ENCODE assay signal across 8 cellular contexts in genomic region chr2:134466141-134466540, GRCh38.
DNase-seq lines count a peak whose midpoint lies in the region; ATAC-seq, FAIRE-seq and TF ChIP-seq lines count a peak whose summit lies in the region.

No MANE protein-coding gene starts in this region.

- peaks cover 13% of the 10 kb centered on the region for H3K4me1 Mint-ChIP-seq in stimulated activated memory B cell treated with anti-CD40 and anti-IgM and Interleukin-4, amounts not matched to agents 10 μg/mL and 1 μg/mL and 100 μg/mL, for 72 hours

- no peak overlapping the region for H3K27ac Mint-ChIP-seq in stimulated activated memory B cell treated with anti-CD40 and anti-IgM and Interleukin-4, amounts not matched to agents 10 μg/mL and 1 μg/mL and 100 μg/mL, for 72 hours

- H3K4me3 ChIP-seq in GM23248, result no peak overlapping the region
- no peak overlapping the region for H3K4me3 ChIP-seq in K562
- no peak overlapping the region for H3K4me3 ChIP-seq in gastrocnemius medialis

- peak; percentile 82 for FAIRE-seq in K562 (lab: Jason Lieb, UNC)

- TF ChIP-seq POLR2A in K562 (conservative IDR thresholded peaks at IDR 0.05), result no peak
- no peak for TF ChIP-seq POLR2A in gastrocnemius medialis (IDR thresholded peaks at IDR 0.05)

- TF ChIP-seq CTCF in K562 (IDR thresholded peaks at IDR 0.05 in 2 of 3, conservative IDR thresholded peaks at IDR 0.05 in 1 of 3; ENCODE audit: insufficient read depth in 2 of 3, low read depth in 1 of 3, low read length in 3 of 3) (peak in 2 of 3 experiments; percentile 33 to 35; a peak in 3 of 6 replicates), gastrocnemius medialis (IDR thresholded peaks at IDR 0.05 in 4 of 5, conservative IDR thresholded peaks at IDR 0.05 in 1 of 5) (no peak)

- no peaks in the 10 kb centered on the region for H3K27me3 Mint-ChIP-seq in stimulated activated memory B cell treated with anti-CD40 and anti-IgM and Interleukin-4, amounts not matched to agents 10 μg/mL and 1 μg/mL and 100 μg/mL, for 72 hours

- TF ChIP-seq RAD21 in K562 (CRISPR knock-in tag; conservative IDR thresholded peaks at IDR 0.05 in 1 of 2, IDR thresholded peaks at IDR 0.05 in 1 of 2), result peak; percentile 58 to 69

- H3K4me3 Mint-ChIP-seq in stimulated activated memory B cell treated with anti-CD40 and anti-IgM and Interleukin-4, amounts not matched to agents 10 μg/mL and 1 μg/mL and 100 μg/mL, for 72 hours, result no peak overlapping the region

- ATAC-seq in K562 (peak; percentile 50; the same call in 1 of the 3 replicates), gastrocnemius medialis (no peak), GM21367 (IDR thresholded peaks at IDR 0.05; ENCODE audit: unreplicated experiment) (no peak)
- ATAC-seq in stimulated activated memory B cell treated with anti-CD40 and anti-IgM and Interleukin-4, amounts not matched to agents 10 μg/mL and 1 μg/mL and 100 μg/mL, for 72 hours, result no peak

- H3K9me3 ChIP-seq in GM23248 (ENCODE audit: low read depth), result no peaks in the 10 kb centered on the region
- H3K9me3 ChIP-seq in K562 (replicated peaks; ENCODE audit: control insufficient read depth, insufficient read depth, low read depth, low read length), result no peaks in the 10 kb centered on the region
- no peaks in the 10 kb centered on the region for H3K9me3 ChIP-seq in gastrocnemius medialis

- no peak overlapping the region for H2AFZ ChIP-seq in GM23248
- H2AFZ ChIP-seq in K562 (ENCODE audit: low read depth, low read length), result no peak overlapping the region

- H3K9ac ChIP-seq in GM23248 (no peak overlapping the region), K562 (ENCODE audit: insufficient read depth in 1 of 2, low read depth in 2 of 2, low read length in 2 of 2) (no peak overlapping the region)

- H4K20me1 ChIP-seq in GM23248 (ENCODE audit: insufficient read depth) (no peaks in the 10 kb centered on the region), K562 (replicated peaks; ENCODE audit: control insufficient read depth, insufficient read depth, low read length) (peaks cover 4% of the 10 kb centered on the region; the same call in 1 of the 2 replicates)

- CTCF ChIA-PET in K562 (lab: Yijun Ruan, JAX; ENCODE audit: low intra/inter-chr PET ratio), result interaction anchor here (0.5 to 1.2 kb wide), 2 partner anchors 238 to 1135 kb away, joined by 3 to 4 read pairs; no protein-coding TSS in a partner anchor

- H3K36me3 ChIP-seq in GM23248 (ENCODE audit: low read depth), result no peaks in the 10 kb centered on the region
- no peaks in the 10 kb centered on the region for H3K36me3 ChIP-seq in K562 (ENCODE audit: control insufficient read depth, insufficient read depth, low read length)
- no peaks in the 10 kb centered on the region for H3K36me3 ChIP-seq in gastrocnemius medialis

- no peaks in the 10 kb centered on the region for H3K9me3 Mint-ChIP-seq in stimulated activated memory B cell treated with anti-CD40 and anti-IgM and Interleukin-4, amounts not matched to agents 10 μg/mL and 1 μg/mL and 100 μg/mL, for 72 hours

- POLR2A ChIA-PET in K562 (lab: Yijun Ruan, JAX), result no interaction called here

- H3K79me2 ChIP-seq in GM23248 (ENCODE audit: insufficient read depth) (no peaks in the 10 kb centered on the region), K562 (ENCODE audit: control insufficient read depth, insufficient read depth, low read length) (no peaks in the 10 kb centered on the region)

- no peak for TF ChIP-seq EP300 in K562 (IDR thresholded peaks at IDR 0.05; ENCODE audit: low read length)

- H3K4me1 ChIP-seq in GM23248 (ENCODE audit: insufficient read depth), result no peaks in the 10 kb centered on the region
- no peaks in the 10 kb centered on the region for H3K4me1 ChIP-seq in K562 (replicated peaks in 1 of 2; ENCODE audit: control insufficient read depth in 2 of 2, insufficient read depth in 2 of 2, low read length in 2 of 2)
- no peaks in the 10 kb centered on the region for H3K4me1 ChIP-seq in gastrocnemius medialis

- in situ Hi-C loops in GM23248 (cut with MboI), result no loop called here
- in situ Hi-C loops in K562 (cut with MboI), result no loop called here
- in situ Hi-C loops in gastrocnemius medialis (cut with MboI; ENCODE audit: low sequenced_read_pairs in 4 of 4), result loop anchor here in 2 of 4 donors (25.0 kb wide), 1 partner anchor 421 kb away; no protein-coding TSS in a partner anchor

- WGBS in GM23248 (ENCODE audit: low coverage in 1 of 2, low lambda C conversion rate in 2 of 2, missing lambda C conversion rate in 2 of 2), 2 experiments, result 18 to 20% methylated on average over 3 of the region's 3 CpGs
- WGBS in K562 (ENCODE audit: insufficient coverage, low coverage, missing lambda C conversion rate), result 3% methylated on average over 3 of the region's 3 CpGs

- no peaks in the 10 kb centered on the region for H3K36me3 Mint-ChIP-seq in stimulated activated memory B cell treated with anti-CD40 and anti-IgM and Interleukin-4, amounts not matched to agents 10 μg/mL and 1 μg/mL and 100 μg/mL, for 72 hours

- no peak overlapping the region for H3K4me2 ChIP-seq in GM23248 (ENCODE audit: unreplicated experiment)
- no peak overlapping the region for H3K4me2 ChIP-seq in K562 (ENCODE audit: insufficient read depth, low read length)

- H3K27ac ChIP-seq in GM23248 (no peak overlapping the region), K562 (ENCODE audit: extremely low read depth, low read depth, low read length) (no peak overlapping the region), gastrocnemius medialis (no peak overlapping the region)

- no TSS peak for BruUV-seq in K562 (replicated peaks; lab: Mats Ljungman, UMichigan)

- H3F3A ChIP-seq in GM23248 (ENCODE audit: insufficient read depth), result no peaks in the 10 kb centered on the region

- peak; percentile 63 for DNase-seq in COLO668 (lab: John Stamatoyannopoulos, UW; ENCODE audit: unreplicated experiment)
- peak; percentile 6 for DNase-seq in GM23248
- DNase-seq in NCI-H526 treated with DMSO at 0.1 percent for 48 hours (lab: John Stamatoyannopoulos, UW), result peak; percentile 47
- DNase-seq in K562 (ENCODE audit: extremely low read depth in 1 of 4, low spot score in 3 of 4), result peak in 3 of 4 experiments; percentile 33 to 41 (median 38)
- peak; percentile 12 for DNase-seq in myocyte (ENCODE audit: low read depth)
- DNase-seq in gastrocnemius medialis, result no peak

- no peaks in the 10 kb centered on the region for H3K9me1 ChIP-seq in K562 (ENCODE audit: control insufficient read depth, insufficient read depth, low read length)

- no peaks in the 10 kb centered on the region for H3K9me2 ChIP-seq in GM23248 (ENCODE audit: insufficient read depth)

- H3K27me3 ChIP-seq in GM23248 (replicated peaks; ENCODE audit: insufficient read depth) (peaks cover 22% of the 10 kb centered on the region; the same call in 1 of the 2 replicates), K562 (ENCODE audit: control insufficient read depth in 2 of 2, insufficient read depth in 2 of 2, low read length in 2 of 2) (peaks cover 20 to 71% of the 10 kb centered on the region in 2 experiments), gastrocnemius medialis (no peaks in the 10 kb centered on the region)

- intact Hi-C loops in K562 (cut with micrococcal nuclease), result loop anchor here (2.0 kb wide), 1 partner anchor 313 kb away; no protein-coding TSS in a partner anchor
- intact Hi-C loops in gastrocnemius medialis (cut with DNase I; ENCODE audit: low total_unique reads), result no loop called here

TF ChIP-seq in K562, 482 proteins besides CTCF, POLR2A, EP300 and RAD21:
- TF ChIP-seq CUX1 (CRISPR knock-in tag; IDR thresholded peaks at IDR 0.05) (no peak), DEAF1 (CRISPR knock-in tag; IDR thresholded peaks at IDR 0.05) (peak; percentile 55), STAG1 (CRISPR knock-in tag; IDR thresholded peaks at IDR 0.05; ENCODE audit: borderline replicate concordance) (peak; percentile 18; the same call in 1 of the 2 replicates)

Comparison
In these comparisons a context has a peak if more than half of its experiments do, and no peak if none do; other contexts are left out.
1. DNase-seq: peak in COLO668 (single experiment), GM23248 (single experiment), NCI-H526 treated with DMSO at 0.1 percent for 48 hours (single experiment), K562 (3 of 4) and myocyte (single experiment); none in gastrocnemius medialis (0 of 2).
2. CTCF ChIP-seq: peak in K562 (2 of 3); none in gastrocnemius medialis (0 of 5).